Comparison of ENCODE assay signal across 14 cellular contexts in genomic region chr2:227782804-227783203, GRCh38. TPM values are rescaled to one million over a fixed set of nuclear protein-coding genes. Genes with fewer than 3 reads are reported as not detected.
DNase-seq lines count a peak whose midpoint lies in the region; ATAC-seq and FAIRE-seq lines count a peak whose summit lies in the region.
"Had no signal": no experiment of that assay in that cellular context is flagged by ENCODE, and none has a peak within 500 bp of the region (broad histone marks: within the 10 kb centered on the region; RNA-seq: fewer than 3 reads in every experiment).

No MANE protein-coding gene starts in this region.

- H3K36me3 Mint-ChIP-seq in CD8-positive, alpha-beta memory T cell, result no peaks in the 10 kb centered on the region
- H3K36me3 Mint-ChIP-seq in activated naive CD8-positive, alpha-beta T cell treated with anti-CD3 and anti-CD28 coated beads for 36 hours, result peaks cover 2% of the 10 kb centered on the region

- no peaks in the 10 kb centered on the region for H3K9me3 Mint-ChIP-seq in CD8-positive, alpha-beta memory T cell
- H3K9me3 Mint-ChIP-seq in activated naive CD8-positive, alpha-beta T cell treated with anti-CD3 and anti-CD28 coated beads for 36 hours, result no peaks in the 10 kb centered on the region
- H3K9me3 Mint-ChIP-seq: HFFc6 had no signal

- no peaks in the 10 kb centered on the region for H3K36me3 ChIP-seq in CD8-positive, alpha-beta memory T cell (ENCODE audit: insufficient read depth, low read length)

- CTCF ChIA-PET in CD8-positive, alpha-beta memory T cell (lab: Charles Lee), result interaction anchor here (1.1 kb wide), 1 partner anchor 8 kb away, joined by 3 read pairs; no protein-coding TSS in a partner anchor

- H3K4me3 Mint-ChIP-seq in CD8-positive, alpha-beta memory T cell, result peak overlapping the region; percentile 68 to 92 (median 82)
- H3K4me3 Mint-ChIP-seq in activated naive CD8-positive, alpha-beta T cell treated with anti-CD3 and anti-CD28 coated beads for 36 hours, result no peak overlapping the region

- H3K9me3 ChIP-seq in CD8-positive, alpha-beta memory T cell (ENCODE audit: low read length), result no peaks in the 10 kb centered on the region

- H3K4me1 Mint-ChIP-seq in CD8-positive, alpha-beta memory T cell, result peaks cover 6 to 15% (median 12%) of the 10 kb centered on the region in 3 donors
- H3K4me1 Mint-ChIP-seq in activated naive CD8-positive, alpha-beta T cell treated with anti-CD3 and anti-CD28 coated beads for 36 hours, result peaks cover 14% of the 10 kb centered on the region

- no peak overlapping the region for H3K27ac ChIP-seq in CD8-positive, alpha-beta memory T cell (ENCODE audit: low read depth, low read length)
- H3K27ac ChIP-seq: C4-2B had no signal

- peak; percentile 26 for FAIRE-seq in GM19239 (lab: Jason Lieb, UNC)
- FAIRE-seq: endothelial cell of umbilical vein had no signal

- H3K27me3 Mint-ChIP-seq in CD8-positive, alpha-beta memory T cell, result peaks cover 11 to 13% of the 10 kb centered on the region in 2 donors
- H3K27me3 Mint-ChIP-seq in activated naive CD8-positive, alpha-beta T cell treated with anti-CD3 and anti-CD28 coated beads for 36 hours, result peaks cover 35% of the 10 kb centered on the region

- ATAC-seq in HG03039 (IDR thresholded peaks at IDR 0.05; ENCODE audit: unreplicated experiment), result peak; percentile 11

- H3K4me3 ChIP-seq in CD8-positive, alpha-beta memory T cell (ENCODE audit: low read length), result no peak overlapping the region

- DNase-seq in CD8-positive, alpha-beta memory T cell, result no peak
- DNase-seq in GM19239 (ENCODE audit: insufficient read length, low spot score) (no peak), SKM-1 (lab: John Stamatoyannopoulos, UW; ENCODE audit: unreplicated experiment) (no peak), iPS-NIHi11 (ENCODE audit: low spot score) (no peak), midbrain (lab: John Stamatoyannopoulos, UW) (no peak), AML-193 (lab: John Stamatoyannopoulos, UW) (no peak)
- no peak for DNase-seq in activated naive CD8-positive, alpha-beta T cell treated with anti-CD3 and anti-CD28 coated beads for 36 hours
- DNase-seq: HFFc6, KG1 had no signal

- H3K4me1 ChIP-seq in CD8-positive, alpha-beta memory T cell (ENCODE audit: insufficient read depth, low read length), result no peaks in the 10 kb centered on the region

- peak overlapping the region in 7 of 8 donors; percentile 76 to 99 (median 93) for H3K27ac Mint-ChIP-seq in CD8-positive, alpha-beta memory T cell
- H3K27ac Mint-ChIP-seq in activated naive CD8-positive, alpha-beta T cell treated with anti-CD3 and anti-CD28 coated beads for 36 hours, result peak overlapping the region; percentile 82
- H3K27ac Mint-ChIP-seq: HFFc6 had no signal

- POLR2A ChIA-PET in CD8-positive, alpha-beta memory T cell (lab: Charles Lee), result no interaction called here

- H3K27me3 ChIP-seq in CD8-positive, alpha-beta memory T cell (ENCODE audit: insufficient read depth, low read length, poor library complexity, severe bottlenecking), result no peaks in the 10 kb centered on the region

RNA-seq across cellular contexts. Expression of gene CCL20, which starts 30.8 kb away (rescaled TPM):
- total RNA-seq in CD8-positive, alpha-beta memory T cell, result 1 to 10 TPM; 3.5 to 5.0 TPM
- polyA plus RNA-seq in CD8-positive, alpha-beta memory T cell, result 0.63 TPM
- total RNA-seq in activated naive CD8-positive, alpha-beta T cell treated with anti-CD3 and anti-CD28 coated beads for 36 hours, result 1 to 10 TPM; 3.1 to 4.4 TPM
- total RNA-seq: endothelial cell of umbilical vein, HFFc6, myocyte had no signal

RNA-seq across cellular contexts. Expression of gene SCYGR8, which starts 37.1 kb away (rescaled TPM):
- total RNA-seq in CD8-positive, alpha-beta memory T cell, result not detected
- polyA plus RNA-seq in CD8-positive, alpha-beta memory T cell, result not detected
- not detected for total RNA-seq in activated naive CD8-positive, alpha-beta T cell treated with anti-CD3 and anti-CD28 coated beads for 36 hours
- total RNA-seq: activated CD8-positive, alpha-beta memory T cell treated with anti-CD3 and anti-CD28 coated beads for 36 hours; endothelial cell of umbilical vein; HFFc6; myocyte had no signal
- polyA plus RNA-seq: endothelial cell of umbilical vein had no signal

RNA-seq across cellular contexts. Expression of gene SCYGR7, which starts 54.7 kb away (rescaled TPM):
- total RNA-seq in CD8-positive, alpha-beta memory T cell, result not detected
- not detected for polyA plus RNA-seq in CD8-positive, alpha-beta memory T cell
- not detected for total RNA-seq in activated naive CD8-positive, alpha-beta T cell treated with anti-CD3 and anti-CD28 coated beads for 36 hours
- total RNA-seq: activated CD8-positive, alpha-beta memory T cell treated with anti-CD3 and anti-CD28 coated beads for 36 hours; endothelial cell of umbilical vein; HFFc6; myocyte had no signal
- polyA plus RNA-seq: endothelial cell of umbilical vein had no signal

RNA-seq across cellular contexts. Expression of gene SCYGR6, which starts 58.2 kb away (rescaled TPM):
- total RNA-seq in CD8-positive, alpha-beta memory T cell, result not detected
- polyA plus RNA-seq in CD8-positive, alpha-beta memory T cell, result not detected
- not detected for total RNA-seq in activated naive CD8-positive, alpha-beta T cell treated with anti-CD3 and anti-CD28 coated beads for 36 hours
- total RNA-seq: activated CD8-positive, alpha-beta memory T cell treated with anti-CD3 and anti-CD28 coated beads for 36 hours; endothelial cell of umbilical vein; HFFc6; myocyte had no signal
- polyA plus RNA-seq: endothelial cell of umbilical vein had no signal
